29 cellular contexts compared by ENCODE assay signal in the genomic region with DNA sequence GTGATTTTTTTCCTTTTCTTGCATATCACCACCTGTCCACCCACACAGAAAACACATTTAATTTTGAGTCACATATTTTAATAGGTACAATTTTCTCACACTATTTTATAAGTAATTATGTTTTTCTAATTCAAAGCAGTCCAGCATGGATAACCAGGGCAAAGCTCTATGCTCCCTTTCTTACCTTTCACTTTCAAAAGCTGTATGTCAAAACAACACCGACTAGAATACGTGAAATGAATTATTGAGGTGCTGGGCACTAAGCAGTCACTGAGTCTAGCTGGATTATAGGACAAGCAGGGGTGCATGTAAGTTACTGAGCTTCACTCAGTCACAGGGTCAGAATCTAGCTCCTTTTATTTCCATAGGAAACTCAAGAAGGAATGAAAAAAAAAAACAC.
"Had no signal": no experiment of that assay in that cellular context is flagged by ENCODE, and none has a peak within 500 bp of the region (broad histone marks: within the 10 kb centered on the region; RNA-seq: fewer than 3 reads in every experiment).

No MANE protein-coding gene starts in this region.

- H3K27ac Mint-ChIP-seq: activated B cell treated with CpG ODN at 0.5 μM for 24 hours; activated CD4-positive, alpha-beta memory T cell treated with anti-CD3 and anti-CD28 coated beads for 36 hours; activated naive CD4-positive, alpha-beta T cell treated with anti-CD3 and anti-CD28 coated beads for 36 hours; activated naive CD4-positive, alpha-beta T cell treated with anti-CD3 and anti-CD28 coated beads, Interleukin-2, amount 50 U/mL, for 72 hours; activated T-helper 1 cell treated with anti-CD3 and anti-CD28 coated beads, Interleukin-12 subunit alpha, Interleukin-12 subunit beta, Interleukin-2, Interleukin-4 antibody, amounts not matched to agents 30 ng/mL and 10 ng/mL and 1 ng/mL, durations not matched to agents 14 hours and 24 hours and 36 hours had no signal

- H3K27me3 ChIP-seq: brain microvascular endothelial cell had no signal

- H3K4me1 Mint-ChIP-seq: activated B cell treated with CpG ODN at 0.5 μM for 24 hours had no signal

- H3K9ac ChIP-seq: KMS-11 had no signal

- H3K36me3 ChIP-seq: brain microvascular endothelial cell had no signal

- H3K36me3 Mint-ChIP-seq: activated CD4-positive, alpha-beta memory T cell treated with anti-CD3 and anti-CD28 coated beads for 36 hours; activated naive CD4-positive, alpha-beta T cell treated with anti-CD3 and anti-CD28 coated beads, Interleukin-2, amount 50 U/mL, for 72 hours had no signal

- DNase-seq: activated B cell treated with CpG ODN at 0.5 μM for 24 hours; activated CD4-positive, alpha-beta memory T cell treated with anti-CD3 and anti-CD28 coated beads for 36 hours; activated CD4-positive, alpha-beta T cell treated with anti-CD3 and anti-CD28 coated beads for 4 hours; activated CD4-positive, alpha-beta T cell treated with anti-CD3 and anti-CD28 coated beads, Interleukin-2, amount 50 U/mL, for 1 hour; activated CD4-positive, CD25-positive, alpha-beta regulatory T cell treated with anti-CD3 and anti-CD28 coated beads, Interleukin-2, amount 50 U/mL, for 72 hours; activated CD8-positive, alpha-beta memory T cell treated with anti-CD3 and anti-CD28 coated beads, Interleukin-2, amount 50 U/mL, for 4 hours; activated gamma-delta T cell treated with Interleukin-2 at 50 U/mL for 16 hours; activated naive CD4-positive, alpha-beta T cell treated with anti-CD3 and anti-CD28 coated beads for 36 hours; activated T-cell treated with anti-CD3 and anti-CD28 coated beads for 4 hours; activated T-cell treated with anti-CD3 and anti-CD28 coated beads, Interleukin-2, amount 50 U/mL, for 4 hours; anterior cingulate cortex; brain microvascular endothelial cell; central memory CD4-positive, alpha-beta T cell; MM.1S; MV-4-11; NCI-H1092; NCI-H187 treated with DMSO at 0.1 percent for 48 hours; NCI-H510A; NCI-H526; OCI-M1; Right ventricle myocardium superior; SW 1271; T-helper 1 cell; T-helper 2 cell; T-helper 9 cell had no signal

- H3K4me3 Mint-ChIP-seq: activated B cell treated with CpG ODN at 0.5 μM for 24 hours; activated CD4-positive, alpha-beta memory T cell treated with anti-CD3 and anti-CD28 coated beads for 36 hours; activated naive CD4-positive, alpha-beta T cell treated with anti-CD3 and anti-CD28 coated beads for 36 hours; activated T-cell treated with anti-CD3 and anti-CD28 coated beads, Interleukin-2, amount 50 U/mL, for 4 hours; activated T-helper 1 cell treated with anti-CD3 and anti-CD28 coated beads, Interleukin-12 subunit alpha, Interleukin-12 subunit beta, Interleukin-2, Interleukin-4 antibody, amounts not matched to agents 30 ng/mL and 10 ng/mL and 1 ng/mL, durations not matched to agents 14 hours and 24 hours and 36 hours had no signal

- H3K27me3 Mint-ChIP-seq: activated B cell treated with CpG ODN at 0.5 μM for 24 hours; activated CD4-positive, alpha-beta memory T cell treated with anti-CD3 and anti-CD28 coated beads for 36 hours had no signal

- H3K27ac ChIP-seq: brain microvascular endothelial cell, KMS-11, VCaP had no signal
